Comparison of ENCODE assay signal across 8 cellular contexts in genomic region chr9:127903557-127904475, GRCh38. TPM values are rescaled to one million over a fixed set of nuclear protein-coding genes. Genes with fewer than 3 reads are reported as not detected.
A peak's percentile ranks its signal among the peaks of the same experiment; 100 is the strongest.
DNase-seq lines count a peak whose midpoint lies in the region; ATAC-seq and TF ChIP-seq lines count a peak whose summit lies in the region.

No MANE protein-coding gene starts in this region.

- 38 to 52% methylated on average over 6 to 7 of the region's 17 CpGs for WGBS in esophagus squamous epithelium, 2 donors
- WGBS in prostate gland, result 56% methylated on average over 17 of the region's 17 CpGs
- WGBS in aorta, 2 donors, result 40 to 48% methylated on average over 17 of the region's 17 CpGs

- H3K4me3 ChIP-seq in BLaER1 (peak overlapping the region; percentile 53), esophagus squamous epithelium (peak overlapping the region in 3 of 4 donors; percentile 23 to 47 (median 34)), prostate gland (no peak overlapping the region), aorta (ENCODE audit: low read length in 2 of 2) (no peak overlapping the region)

- peaks cover 17% of the 10 kb centered on the region for H3K36me3 ChIP-seq in BLaER1
- peaks cover 0 to 12% (median 3%) of the 10 kb centered on the region in 3 donors for H3K36me3 ChIP-seq in esophagus squamous epithelium
- H3K36me3 ChIP-seq in prostate gland, result no peaks in the 10 kb centered on the region
- no peaks in the 10 kb centered on the region for H3K36me3 ChIP-seq in aorta (ENCODE audit: control insufficient read depth in 1 of 2, insufficient read depth in 2 of 2, low read length in 1 of 2)

- TF ChIP-seq CTCF in esophagus squamous epithelium (IDR thresholded peaks at IDR 0.05) (no peak), prostate gland (IDR thresholded peaks at IDR 0.05) (no peak)

- H3K9me3 ChIP-seq in BLaER1 (no peaks in the 10 kb centered on the region), esophagus squamous epithelium (no peaks in the 10 kb centered on the region), prostate gland (no peaks in the 10 kb centered on the region), aorta (ENCODE audit: control insufficient read depth, low read length) (no peaks in the 10 kb centered on the region)

- TF ChIP-seq POLR2A in esophagus squamous epithelium (IDR thresholded peaks at IDR 0.05) (peak in 1 of 4 donors; percentile 57), prostate gland (IDR thresholded peaks at IDR 0.05) (no peak)

- H3K4me2 ChIP-seq in BLaER1, result peak overlapping the region; percentile 92

- H3K4me1 ChIP-seq in BLaER1 (peaks cover 87% of the 10 kb centered on the region), esophagus squamous epithelium (peaks cover 38 to 89% (median 61%) of the 10 kb centered on the region in 3 donors), prostate gland (replicated peaks) (peaks cover 11% of the 10 kb centered on the region), aorta (ENCODE audit: control insufficient read depth in 1 of 2, insufficient read depth in 2 of 2, low read length in 2 of 2) (no peaks in the 10 kb centered on the region)

- intact Hi-C loops in esophagus squamous epithelium (cut with DNase I), result no loop called here
- intact Hi-C loops in prostate gland (cut with DNase I), result no loop called here
- intact Hi-C loops in aorta (cut with DNase I), result no loop called here

- no peaks in the 10 kb centered on the region; the same call in 1 of the 2 replicates for H4K20me1 ChIP-seq in BLaER1

- H3K9ac ChIP-seq in BLaER1, result peak overlapping the region; percentile 73

- H3K27me3 ChIP-seq in BLaER1 (no peaks in the 10 kb centered on the region), esophagus squamous epithelium (no peaks in the 10 kb centered on the region), prostate gland (replicated peaks; ENCODE audit: insufficient read depth) (no peaks in the 10 kb centered on the region), aorta (ENCODE audit: control insufficient read depth in 1 of 2, insufficient read depth in 2 of 2, low read length in 1 of 2) (no peaks in the 10 kb centered on the region)

- DNase-seq in HK-2 (ENCODE audit: unreplicated experiment) (peak; percentile 38), esophagus squamous epithelium (lab: John Stamatoyannopoulos, UW) (no peak), prostate gland (ENCODE audit: low spot score) (no peak), aorta (peak; percentile 87 to 92)
- peak; percentile 42 to 43 for DNase-seq in activated CD4-positive, alpha-beta T cell treated with anti-CD3 and anti-CD28 coated beads, Interleukin-2, amount 50 U/mL, for 4 hours

- H3K27ac ChIP-seq in BLaER1 (peak overlapping the region; percentile 85), esophagus squamous epithelium (peak overlapping the region; percentile 77 to 91 (median 86)), prostate gland (peak overlapping the region; percentile 75 to 77), aorta (ENCODE audit: low read depth in 1 of 2, low read length in 2 of 2) (peak overlapping the region in 1 of 2 donors; percentile 0)

- ATAC-seq in aorta (ENCODE audit: low FRiP score) (peak; percentile 24), GM19023 (IDR thresholded peaks at IDR 0.05; ENCODE audit: unreplicated experiment) (no peak), HG03039 (IDR thresholded peaks at IDR 0.05; ENCODE audit: unreplicated experiment) (no peak)

RNA-seq across cellular contexts. Expression of gene ST6GALNAC6, which starts 4.4 kb away (rescaled TPM):
- 10 to 100 TPM; 14.5 to 69.4 (median 26.1) TPM for total RNA-seq in esophagus squamous epithelium
- 10 to 100 TPM; 46.4 to 95.1 TPM for total RNA-seq in prostate gland
- total RNA-seq in aorta, result 100 to 1,000 TPM; 103 to 125 TPM
- polyA plus RNA-seq in aorta, result 100 to 1,000 TPM; 125 to 176 TPM

RNA-seq across cellular contexts. Expression of gene ST6GALNAC4, which starts 13.0 kb away (rescaled TPM):
- total RNA-seq in esophagus squamous epithelium, result 10 to 100 TPM; 12.5 to 33.0 (median 23.8) TPM
- total RNA-seq in prostate gland, result 10 to 100 TPM; 21.8 to 47.0 TPM
- total RNA-seq in aorta, result 10 to 100 TPM; 34.9 to 46.5 TPM
- 10 to 100 TPM; 17.7 to 25.5 TPM for polyA plus RNA-seq in aorta

RNA-seq across cellular contexts. Expression of gene AK1, which starts 26.3 kb away (rescaled TPM):
- total RNA-seq in esophagus squamous epithelium, result 10 to 100 TPM; 11.1 to 36.1 (median 26.8) TPM
- 100 to 1,000 TPM in 1 of 2 donors, 10 to 100 TPM in 1; 22.2 to 123 TPM for total RNA-seq in prostate gland
- 10 to 100 TPM; 92.4 to 99.5 TPM for total RNA-seq in aorta
- polyA plus RNA-seq in aorta, result 100 to 1,000 TPM; 111 to 168 TPM

RNA-seq across cellular contexts. Expression of gene PIP5KL1, which starts 26.8 kb away (rescaled TPM):
- total RNA-seq in esophagus squamous epithelium (1 to 10 TPM in 3 of 4 donors, not detected in 1; 3.1 to 4.6 (median 3.6) TPM), prostate gland (10 to 100 TPM in 1 of 2 donors, 1 to 10 TPM in 1; 3.1 to 16.5 TPM), aorta (1 to 10 TPM; 3.0 TPM)
- polyA plus RNA-seq in aorta, result 1 to 10 TPM; 1.4 to 4.5 TPM

RNA-seq across cellular contexts. Expression of gene DPM2, which starts 33.8 kb away (rescaled TPM):
- total RNA-seq in esophagus squamous epithelium (10 to 100 TPM; 12.5 to 18.5 (median 15.7) TPM), prostate gland (10 to 100 TPM; 28.1 to 28.2 TPM), aorta (10 to 100 TPM; 20.0 to 26.3 TPM)
- 10 to 100 TPM; 18.2 to 22.7 TPM for polyA plus RNA-seq in aorta

Comparison
In these comparisons a context has a peak if more than half of its experiments do, and no peak if none do; other contexts are left out.
1. H3K4me3 ChIP-seq: peak in BLaER1 (single experiment) and esophagus squamous epithelium (3 of 4); none in prostate gland (0 of 2) and aorta (0 of 2).
2. DNase-seq: peak in HK-2 (single experiment), activated CD4-positive, alpha-beta T cell treated with anti-CD3 and anti-CD28 coated beads, Interleukin-2, amount 50 U/mL, for 4 hours (2 of 2) and aorta (2 of 2); none in esophagus squamous epithelium (single experiment) and prostate gland (single experiment).